27 cellular contexts compared by ENCODE assay signal in genomic region chr1:109514846-109515245, GRCh38. TPM values are rescaled to one million over a fixed set of nuclear protein-coding genes. Genes with fewer than 3 reads are reported as not detected.
"Had no signal": no experiment of that assay in that cellular context is flagged by ENCODE, and none has a peak within 500 bp of the region (broad histone marks: within the 10 kb centered on the region; RNA-seq: fewer than 3 reads in every experiment).

No MANE protein-coding gene starts in this region.

- DNase-seq: effector memory CD8-positive, alpha-beta T cell; gastrocnemius medialis; immature natural killer cell; left cardiac atrium; left ventricle myocardium superior; mesendoderm; naive B cell; nephron progenitor cell; retina; spleen; stimulated activated CD4-positive, alpha-beta T cell treated with anti-CD3 and anti-CD28 coated beads, Interleukin-15, amount 100 ng/mL, for 24 hours; stimulated activated CD4-positive, alpha-beta T cell treated with anti-CD3 and anti-CD28 coated beads, Interleukin-1b, Interleukin-23, amount 100 ng/mL, for 48 hours; stimulated activated CD4-positive, alpha-beta T cell treated with anti-CD3 and anti-CD28 coated beads, Interleukin-4, amount 100 ng/mL, for 24 hours; testis; upper lobe of right lung had no signal

- H3K79me2 ChIP-seq: parathyroid adenoma had no signal

- H3K27ac ChIP-seq: epithelial cell of prostate, esophagus muscularis mucosa, gastrocnemius medialis, parathyroid adenoma, prostate gland, spleen, testis, tibial nerve, upper lobe of right lung, vagina had no signal

- H3K36me3 ChIP-seq: esophagus muscularis mucosa, gastrocnemius medialis, prostate gland, spleen, tibial nerve, upper lobe of right lung, vagina had no signal

- H2AFZ ChIP-seq: parathyroid adenoma had no signal

- ATAC-seq: effector memory CD8-positive, alpha-beta T cell; gastrocnemius medialis; left cardiac atrium; left ventricle myocardium superior; sciatic nerve; stimulated activated memory B cell treated with anti-CD40 and anti-IgM and Interleukin-4, amounts not matched to agents 10 μg/mL and 1 μg/mL and 100 μg/mL, for 72 hours; upper lobe of right lung had no signal

- H3K27me3 ChIP-seq: esophagus muscularis mucosa, gastrocnemius medialis, testis, tibial nerve, upper lobe of right lung, vagina had no signal

- H3K9me3 ChIP-seq: esophagus muscularis mucosa, gastrocnemius medialis, prostate gland, spleen, testis, tibial nerve, upper lobe of right lung, vagina had no signal

- H3K9ac ChIP-seq: parathyroid adenoma had no signal

- H3K4me3 ChIP-seq: esophagus muscularis mucosa, gastrocnemius medialis, lung, prostate gland, spleen, testis, tibial nerve, upper lobe of right lung, vagina had no signal

- H3K4me1 ChIP-seq: parathyroid adenoma, prostate gland had no signal

RNA-seq across cellular contexts. Expression of gene GPR61, which starts 24.8 kb away (rescaled TPM):
- total RNA-seq: esophagus muscularis mucosa, fibroblast of villous mesenchyme, gastrocnemius medialis, lung, omental fat pad, sciatic nerve, spleen, upper lobe of right lung, vagina had no signal
- polyA plus RNA-seq: immature natural killer cell, keratinocyte, lung, spleen had no signal
